In the genomic region with DNA sequence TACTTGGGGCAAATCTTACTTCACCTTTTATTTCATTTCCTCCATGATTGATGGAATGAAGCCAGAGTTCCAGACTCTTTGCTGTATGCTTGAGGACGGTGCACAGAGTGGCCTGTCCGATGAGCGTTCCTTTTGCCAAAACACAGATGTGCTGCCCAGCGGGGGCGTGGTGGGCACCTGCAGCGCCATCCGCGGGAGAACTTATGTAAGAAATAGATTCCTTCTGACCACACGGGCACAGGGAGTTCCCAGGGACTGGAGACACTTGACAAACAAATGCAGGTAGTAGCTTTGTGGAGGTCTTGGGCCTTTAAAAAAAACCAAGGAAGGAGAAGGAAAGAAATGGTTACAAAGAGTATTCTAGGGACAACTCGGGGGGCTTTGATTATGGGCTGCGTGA, we compare ENCODE assay signal across 18 cellular contexts. TPM values are rescaled to one million over a fixed set of nuclear protein-coding genes. Genes with fewer than 3 reads are reported as not detected.
A peak's percentile ranks its signal among the peaks of the same experiment; 100 is the strongest.
DNase-seq lines count a peak whose midpoint lies in the region; ATAC-seq and TF ChIP-seq lines count a peak whose summit lies in the region.
"Had no signal": no experiment of that assay in that cellular context is flagged by ENCODE, and none has a peak within 500 bp of the region (broad histone marks: within the 10 kb centered on the region; RNA-seq: fewer than 3 reads in every experiment).

No MANE protein-coding gene starts in this region.

- H3K9me3 ChIP-seq in right atrium auricular region, result no peaks in the 10 kb centered on the region
- no peaks in the 10 kb centered on the region for H3K9me3 ChIP-seq in effector memory CD4-positive, alpha-beta T cell (ENCODE audit: control insufficient read depth, low read length)

- H3K27ac ChIP-seq in right atrium auricular region, result no peak overlapping the region
- H3K27ac ChIP-seq in caudate nucleus (ENCODE audit: low read depth, low read length), result peak overlapping the region; percentile 1
- peak overlapping the region; percentile 5 for H3K27ac ChIP-seq in layer of hippocampus (ENCODE audit: low read depth, low read length)
- no peak overlapping the region for H3K27ac ChIP-seq in effector memory CD4-positive, alpha-beta T cell (ENCODE audit: insufficient read depth, low read length, poor library complexity, severe bottlenecking)

- H3K4me3 ChIP-seq in right atrium auricular region, result no peak overlapping the region
- H3K4me3 ChIP-seq in effector memory CD4-positive, alpha-beta T cell (ENCODE audit: insufficient read depth, low read depth, low read length, poor library complexity, severe bottlenecking), result no peak overlapping the region

- no peaks in the 10 kb centered on the region for H3K27me3 ChIP-seq in right atrium auricular region
- H3K27me3 ChIP-seq in layer of hippocampus (ENCODE audit: control insufficient read depth, insufficient read depth, low read length), result no peaks in the 10 kb centered on the region
- no peaks in the 10 kb centered on the region for H3K27me3 ChIP-seq in effector memory CD4-positive, alpha-beta T cell (replicated peaks; ENCODE audit: control insufficient read depth, insufficient read depth, low read length, poor library complexity, severe bottlenecking)

- H3K4me1 ChIP-seq in right atrium auricular region, result peaks cover 0 to 4% of the 10 kb centered on the region in 2 donors
- H3K4me1 ChIP-seq in effector memory CD4-positive, alpha-beta T cell (ENCODE audit: control insufficient read depth, insufficient read depth, low read length, poor library complexity, severe bottlenecking), result no peaks in the 10 kb centered on the region

- TF ChIP-seq CTCF in right atrium auricular region (IDR thresholded peaks at IDR 0.05), result no peak

- peak; percentile 45 for DNase-seq in Right ventricle myocardium inferior (ENCODE audit: missing footprints)
- no peak for DNase-seq in right atrium auricular region (ENCODE audit: low spot score)
- DNase-seq in caudate nucleus (lab: John Stamatoyannopoulos, UW), result no peak
- no peak for DNase-seq in effector memory CD4-positive, alpha-beta T cell
- DNase-seq in stimulated activated naive CD4-positive, alpha-beta T cell (lab: John Stamatoyannopoulos, UW), result no peak
- no peak for DNase-seq in activated CD4-positive, alpha-beta T cell treated with anti-CD3 and anti-CD28 coated beads for 1 hour
- DNase-seq: AML-193, GOT3, KBM-7, MM.1S, NCI-H1048, NCI-H1436, NCI-H187 treated with DMSO at 0.1 percent for 48 hours, NCI-H2107, NCI-H446 treated with DMSO at 0.1 percent for 48 hours, NCI-H526 treated with DMSO at 0.1 percent for 48 hours had no signal

- intact Hi-C loops in Right ventricle myocardium inferior (cut with DNase I), result no loop called here

- ATAC-seq in Right ventricle myocardium inferior, result no peak
- ATAC-seq: HCT116 had no signal

- H3K36me3 ChIP-seq in right atrium auricular region, result peaks cover 81% of the 10 kb centered on the region
- peaks cover 56% of the 10 kb centered on the region for H3K36me3 ChIP-seq in effector memory CD4-positive, alpha-beta T cell (ENCODE audit: control insufficient read depth, insufficient read depth, low read length)

RNA-seq across cellular contexts. Expression of gene CRAMP1, which starts 30.6 kb away (rescaled TPM):
- total RNA-seq in Right ventricle myocardium inferior, result 9.8 TPM
- 1 to 10 TPM; 7.7 to 9.7 TPM for total RNA-seq in right atrium auricular region

RNA-seq across cellular contexts. Expression of gene IFT140, which starts 30.9 kb away (rescaled TPM):
- 7.2 TPM for total RNA-seq in Right ventricle myocardium inferior
- total RNA-seq in right atrium auricular region, result 10 to 100 TPM in 1 of 2 donors, 1 to 10 TPM in 1; 6.4 to 13.0 TPM

RNA-seq across cellular contexts. Expression of gene JPT2, which starts 35.3 kb away (rescaled TPM):
- 41.5 TPM for total RNA-seq in Right ventricle myocardium inferior
- 10 to 100 TPM; 11.7 to 16.1 TPM for total RNA-seq in right atrium auricular region

Comparison
In these comparisons a context has a peak if more than half of its experiments do, and no peak if none do; other contexts are left out.
1. H3K27ac ChIP-seq: peak in caudate nucleus (single experiment) and layer of hippocampus (single experiment); none in right atrium auricular region (0 of 2) and effector memory CD4-positive, alpha-beta T cell (single experiment).